ENCODE assay signal across 10 cellular contexts in genomic region chrX:108437789-108438623, GRCh38. TPM values are rescaled to one million over a fixed set of nuclear protein-coding genes. Genes with fewer than 3 reads are reported as not detected.
DNase-seq lines count a peak whose midpoint lies in the region; ATAC-seq, FAIRE-seq and TF ChIP-seq lines count a peak whose summit lies in the region.
"Had no signal": no experiment of that assay in that cellular context is flagged by ENCODE, and none has a peak within 500 bp of the region (broad histone marks: within the 10 kb centered on the region; RNA-seq: fewer than 3 reads in every experiment).

Gene COL4A6 (minus strand): TSS chrX:108438422. CDS start chrX:108438196, 226 bp downstream.

- H3K27ac ChIP-seq in KMS-11 (no peak within 1 kb of the TSS), subcutaneous abdominal adipose tissue (ENCODE audit: low read depth, low read length) (no peak within 1 kb of the TSS)

- H3K9me3 Mint-ChIP-seq in activated T-helper 1 cell treated with anti-CD3 and anti-CD28 coated beads, Interleukin-12 subunit alpha, Interleukin-12 subunit beta, Interleukin-2, Interleukin-4 antibody, amounts not matched to agents 30 ng/mL and 10 ng/mL and 1 ng/mL, durations not matched to agents 14 hours and 24 hours and 36 hours = no peaks in the 10 kb centered on the region
- H3K9me3 Mint-ChIP-seq: stimulated activated naive B cell treated with anti-CD40 and anti-IgM and Interleukin-4, amounts not matched to agents 10 μg/mL and 1 μg/mL and 100 μg/mL, for 72 hours had no signal

- FAIRE-seq in bronchial epithelial cell (lab: Jason Lieb, UNC) = peak; percentile 28

- peak within 1 kb of the TSS; percentile 54 for H3K4me2 ChIP-seq in KMS-11

- TF ChIP-seq CTCF in KMS-11 (conservative IDR thresholded peaks at IDR 0.05; ENCODE audit: low read depth, low read length) (no peak), bronchial epithelial cell (IDR thresholded peaks at IDR 0.05; ENCODE audit: insufficient read depth, low read length, severe bottlenecking) (no peak)

- H3K4me1 ChIP-seq in KMS-11 (ENCODE audit: low read depth, poor library complexity, severe bottlenecking) (peaks cover 8% of the 10 kb centered on the region), subcutaneous abdominal adipose tissue (ENCODE audit: control insufficient read depth in 5 of 5, insufficient read depth in 5 of 5, low read length in 5 of 5) (peaks cover 0 to 17% (median 5%) of the 10 kb centered on the region in 5 donors)

- H4K20me1 ChIP-seq in KMS-11 (ENCODE audit: insufficient read depth) = no peaks in the 10 kb centered on the region

- peaks cover 18% of the 10 kb centered on the region for H3K27me3 Mint-ChIP-seq in activated T-helper 1 cell treated with anti-CD3 and anti-CD28 coated beads, Interleukin-12 subunit alpha, Interleukin-12 subunit beta, Interleukin-2, Interleukin-4 antibody, amounts not matched to agents 30 ng/mL and 10 ng/mL and 1 ng/mL, durations not matched to agents 14 hours and 24 hours and 36 hours (ENCODE audit: insufficient read depth)

- no peak within 1 kb of the TSS for H3K9ac ChIP-seq in KMS-11
- no peak within 1 kb of the TSS for H3K9ac ChIP-seq in subcutaneous abdominal adipose tissue (ENCODE audit: low read length in 5 of 5)

- H2AFZ ChIP-seq in KMS-11 (ENCODE audit: low read depth) = peak within 1 kb of the TSS; percentile 94; the same call in 1 of the 2 replicates

- H3K36me3 Mint-ChIP-seq in activated T-helper 1 cell treated with anti-CD3 and anti-CD28 coated beads, Interleukin-12 subunit alpha, Interleukin-12 subunit beta, Interleukin-2, Interleukin-4 antibody, amounts not matched to agents 30 ng/mL and 10 ng/mL and 1 ng/mL, durations not matched to agents 14 hours and 24 hours and 36 hours (ENCODE audit: low read depth) = no peaks in the 10 kb centered on the region
- H3K36me3 Mint-ChIP-seq: stimulated activated naive B cell treated with anti-CD40 and anti-IgM and Interleukin-4, amounts not matched to agents 10 μg/mL and 1 μg/mL and 100 μg/mL, for 72 hours had no signal

- no peaks in the 10 kb centered on the region for H3K79me2 ChIP-seq in KMS-11 (ENCODE audit: insufficient read depth, low read depth)

- H3K4me3 Mint-ChIP-seq in activated T-helper 1 cell treated with anti-CD3 and anti-CD28 coated beads, Interleukin-12 subunit alpha, Interleukin-12 subunit beta, Interleukin-2, Interleukin-4 antibody, amounts not matched to agents 30 ng/mL and 10 ng/mL and 1 ng/mL, durations not matched to agents 14 hours and 24 hours and 36 hours = no peak within 1 kb of the TSS

- no peaks in the 10 kb centered on the region for H3K4me1 Mint-ChIP-seq in activated T-helper 1 cell treated with anti-CD3 and anti-CD28 coated beads, Interleukin-12 subunit alpha, Interleukin-12 subunit beta, Interleukin-2, Interleukin-4 antibody, amounts not matched to agents 30 ng/mL and 10 ng/mL and 1 ng/mL, durations not matched to agents 14 hours and 24 hours and 36 hours (ENCODE audit: low read depth)

- H3K9me3 ChIP-seq in subcutaneous abdominal adipose tissue (ENCODE audit: control insufficient read depth in 5 of 5, low read length in 5 of 5) = no peaks in the 10 kb centered on the region

- intact Hi-C loops in activated T-helper 1 cell treated with anti-CD3 and anti-CD28 coated beads, Interleukin-12 subunit alpha, Interleukin-12 subunit beta, Interleukin-2, Interleukin-4 antibody, amounts not matched to agents 30 ng/mL and 10 ng/mL and 1 ng/mL, durations not matched to agents 14 hours and 24 hours and 36 hours (cut with micrococcal nuclease) = no loop called here

- H3K36me3 ChIP-seq in KMS-11 (ENCODE audit: insufficient read depth) (no peaks in the 10 kb centered on the region), bronchial epithelial cell (ENCODE audit: control insufficient read depth, insufficient read depth, low read length) (no peaks in the 10 kb centered on the region), subcutaneous abdominal adipose tissue (ENCODE audit: control insufficient read depth in 5 of 5, insufficient read depth in 5 of 5, low read length in 5 of 5) (no peaks in the 10 kb centered on the region)

- DNase-seq in bronchial epithelial cell (ENCODE audit: low read depth) (peak; percentile 62), iPS-NIHi11 (ENCODE audit: low spot score) (peak; percentile 51), germinal center (ENCODE audit: low spot score) (no peak), NCI-H82 treated with DMSO at 0.1 percent for 48 hours (lab: John Stamatoyannopoulos, UW; ENCODE audit: unreplicated experiment) (no peak)
- DNase-seq in activated T-helper 1 cell treated with anti-CD3 and anti-CD28 coated beads, Interleukin-12 subunit alpha, Interleukin-12 subunit beta, Interleukin-2, Interleukin-4 antibody, amounts not matched to agents 30 ng/mL and 10 ng/mL and 1 ng/mL, durations not matched to agents 14 hours and 24 hours and 36 hours (ENCODE audit: low spot score) = no peak
- DNase-seq: stimulated activated naive B cell treated with anti-CD40 and anti-IgM and Interleukin-4, amounts not matched to agents 10 μg/mL and 1 μg/mL and 100 μg/mL, for 72 hours had no signal

- H3K4me3 ChIP-seq in KMS-11 (IDR thresholded peaks at IDR 0.05; ENCODE audit: insufficient read depth, low read depth, low read length) (no peak within 1 kb of the TSS), bronchial epithelial cell (ENCODE audit: low read depth, low read length) (peak within 1 kb of the TSS; percentile 64), subcutaneous abdominal adipose tissue (ENCODE audit: low read depth in 1 of 5, low read length in 5 of 5) (peak within 1 kb of the TSS in 3 of 5 donors; percentile 50 to 77 (median 71))

- no peak within 1 kb of the TSS for H3K27ac Mint-ChIP-seq in activated T-helper 1 cell treated with anti-CD3 and anti-CD28 coated beads, Interleukin-12 subunit alpha, Interleukin-12 subunit beta, Interleukin-2, Interleukin-4 antibody, amounts not matched to agents 30 ng/mL and 10 ng/mL and 1 ng/mL, durations not matched to agents 14 hours and 24 hours and 36 hours
- H3K27ac Mint-ChIP-seq: stimulated activated naive B cell treated with anti-CD40 and anti-IgM and Interleukin-4, amounts not matched to agents 10 μg/mL and 1 μg/mL and 100 μg/mL, for 72 hours had no signal

- H3K27me3 ChIP-seq in KMS-11 (ENCODE audit: insufficient read depth, low read depth) (no peaks in the 10 kb centered on the region), bronchial epithelial cell (ENCODE audit: control insufficient read depth, insufficient read depth, low read length) (no peaks in the 10 kb centered on the region), subcutaneous abdominal adipose tissue (ENCODE audit: control insufficient read depth in 5 of 5, insufficient read depth in 4 of 5, low read length in 5 of 5) (peaks cover 14 to 29% (median 18%) of the 10 kb centered on the region in 5 donors)

- ATAC-seq in GM21526 (IDR thresholded peaks at IDR 0.05; ENCODE audit: low FRiP score, unreplicated experiment) = no peak
- ATAC-seq: stimulated activated naive B cell treated with anti-CD40 and anti-IgM and Interleukin-4, amounts not matched to agents 10 μg/mL and 1 μg/mL and 100 μg/mL, for 72 hours had no signal

RNA-seq across cellular contexts. Expression of gene COL4A6, which starts in this region (rescaled TPM):
- total RNA-seq in bronchial epithelial cell = 21.1 and 23.4 TPM in 2 replicates
- not detected in 2 replicates for total RNA-seq in activated T-helper 1 cell treated with anti-CD3 and anti-CD28 coated beads, Interleukin-12 subunit alpha, Interleukin-12 subunit beta, Interleukin-2, Interleukin-4 antibody, amounts not matched to agents 30 ng/mL and 10 ng/mL and 1 ng/mL, durations not matched to agents 14 hours and 24 hours and 36 hours
- total RNA-seq: activated CD8-positive, alpha-beta memory T cell treated with anti-CD3 and anti-CD28 coated beads for 36 hours had no signal

Comparison
In these comparisons a context has a peak if more than half of its experiments do, and no peak if none do; other contexts are left out.
1. RNA of gene COL4A6 (total RNA-seq): 21.1 to 23.4 TPM in bronchial epithelial cell; not detected in activated T-helper 1 cell treated with anti-CD3 and anti-CD28 coated beads, Interleukin-12 subunit alpha, Interleukin-12 subunit beta, Interleukin-2, Interleukin-4 antibody, amounts not matched to agents 30 ng/mL and 10 ng/mL and 1 ng/mL, durations not matched to agents 14 hours and 24 hours and 36 hours; every median in the first group is over 10 times any median in the second.
2. DNase-seq: peak in bronchial epithelial cell (single experiment) and iPS-NIHi11 (single experiment); none in activated T-helper 1 cell treated with anti-CD3 and anti-CD28 coated beads, Interleukin-12 subunit alpha, Interleukin-12 subunit beta, Interleukin-2, Interleukin-4 antibody, amounts not matched to agents 30 ng/mL and 10 ng/mL and 1 ng/mL, durations not matched to agents 14 hours and 24 hours and 36 hours (single experiment), germinal center (single experiment) and NCI-H82 treated with DMSO at 0.1 percent for 48 hours (single experiment).